19 cellular contexts compared by ENCODE assay signal in the genomic region with DNA sequence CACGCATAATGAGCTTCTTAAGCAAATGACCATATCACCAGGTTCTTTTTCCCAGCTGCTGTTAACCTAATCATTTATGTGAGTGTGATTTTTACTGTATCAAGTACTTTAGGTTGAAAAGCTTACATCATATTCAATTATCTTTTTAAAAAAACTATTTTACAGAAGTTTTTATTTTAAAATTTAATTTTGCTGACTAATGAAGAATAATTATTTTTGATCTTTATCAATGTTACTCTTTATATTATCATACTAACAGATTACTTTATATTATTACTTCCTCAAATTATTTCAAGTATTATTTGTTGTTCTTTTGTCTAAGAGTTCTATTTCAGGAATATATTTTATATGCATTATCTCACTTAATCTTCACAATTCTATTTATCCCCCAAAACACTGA.
DNase-seq lines count a peak whose midpoint lies in the region; ATAC-seq, FAIRE-seq and TF ChIP-seq lines count a peak whose summit lies in the region.
"Had no signal": no experiment of that assay in that cellular context is flagged by ENCODE, and none has a peak within 500 bp of the region (broad histone marks: within the 10 kb centered on the region; RNA-seq: fewer than 3 reads in every experiment).

No MANE protein-coding gene starts in this region.

- peak overlapping the region; percentile 3 for H3K4me3 Mint-ChIP-seq in mesothelial cell of epicardium
- H3K4me3 Mint-ChIP-seq: B cell; CD4-positive, alpha-beta T cell had no signal

- H3K4me3 ChIP-seq in HepG2 (replicated peaks in 1 of 3; ENCODE audit: insufficient read depth in 1 of 3, low read depth in 2 of 3, low read length in 3 of 3): no peak overlapping the region
- H3K4me3 ChIP-seq in right lobe of liver: no peak overlapping the region
- no peak overlapping the region for H3K4me3 ChIP-seq in smooth muscle cell
- H3K4me3 ChIP-seq: HAP-1 had no signal

- no peak for TF ChIP-seq RAD21 in HepG2 (CRISPR knock-in tag; IDR thresholded peaks at IDR 0.05)

- peaks cover 9% of the 10 kb centered on the region for H3K4me1 Mint-ChIP-seq in mesothelial cell of epicardium
- H3K4me1 Mint-ChIP-seq: B cell had no signal

- no peak for DNase-seq in HepG2 (ENCODE audit: low spot score)
- DNase-seq in right lobe of liver: no peak
- DNase-seq in mesothelial cell of epicardium (ENCODE audit: low spot score in 2 of 2, unreplicated experiment in 2 of 2): no peak
- no peak for DNase-seq in smooth muscle cell (lab: John Stamatoyannopoulos, UW; ENCODE audit: unreplicated experiment)
- DNase-seq in GM19239 (ENCODE audit: insufficient read length, low spot score): no peak
- DNase-seq in epidermal melanocyte (ENCODE audit: insufficient read length, low spot score): no peak
- DNase-seq in Right ventricle myocardium superior: no peak
- DNase-seq: 8988T; C1 segment of cervical spinal cord; Calu3; CD4-positive, alpha-beta T cell; DMS 273 treated with DMSO at 0.1 percent for 48 hours; DMS79 treated with DMSO at 0.1 percent for 48 hours; EL had no signal

- no peaks in the 10 kb centered on the region for H3K9me3 Mint-ChIP-seq in mesothelial cell of epicardium
- H3K9me3 Mint-ChIP-seq: CD4-positive, alpha-beta T cell had no signal

- BruUV-seq in HepG2 (replicated peaks; lab: Mats Ljungman, UMichigan): no TSS peak

- H3F3A ChIP-seq in smooth muscle cell (ENCODE audit: low read depth): no peaks in the 10 kb centered on the region

- POLR2A ChIA-PET in HepG2 (lab: Yijun Ruan, JAX): no interaction called here

- no peak for TF ChIP-seq POLR2A in HepG2 (IDR thresholded peaks at IDR 0.05; ENCODE audit: insufficient read depth in 1 of 2, low read depth in 2 of 2, low read length in 2 of 2)
- TF ChIP-seq POLR2A in right lobe of liver (IDR thresholded peaks at IDR 0.05): no peak

- no peak for TF ChIP-seq CTCF in HepG2 (CRISPR knock-in tag; IDR thresholded peaks at IDR 0.05)
- TF ChIP-seq CTCF in right lobe of liver (IDR thresholded peaks at IDR 0.05): no peak
- TF ChIP-seq CTCF in mesothelial cell of epicardium (IDR thresholded peaks at IDR 0.05; ENCODE audit: unreplicated experiment): no peak
- TF ChIP-seq CTCF in smooth muscle cell (IDR thresholded peaks at IDR 0.05; ENCODE audit: borderline replicate concordance, insufficient read depth, poor library complexity, severe bottlenecking): no peak

- H3K36me3 ChIP-seq in HepG2 (replicated peaks in 1 of 2; ENCODE audit: control insufficient read depth in 1 of 2, insufficient read depth in 2 of 2, low read length in 2 of 2) (no peaks in the 10 kb centered on the region), right lobe of liver (no peaks in the 10 kb centered on the region), smooth muscle cell (ENCODE audit: low read depth) (peaks cover 2% of the 10 kb centered on the region)
- H3K36me3 ChIP-seq: HAP-1 had no signal

- in situ Hi-C loops in HepG2 (cut with HindIII; ENCODE audit: extremely low pct_ligation_motif_present, low pct_unique_long_range_greater_than_20kb): no loop called here

- H3K27me3 Mint-ChIP-seq in mesothelial cell of epicardium (ENCODE audit: low read depth): no peaks in the 10 kb centered on the region
- H3K27me3 Mint-ChIP-seq: B cell; CD4-positive, alpha-beta T cell had no signal

- CTCF ChIA-PET in HepG2 (lab: Yijun Ruan, JAX; ENCODE audit: low intra/inter-chr PET ratio, low total read pairs): no interaction called here

- intact Hi-C loops in HepG2 (cut with micrococcal nuclease; ENCODE audit: unreplicated experiment) (no loop called here), right lobe of liver (cut with DNase I) (no loop called here), Right ventricle myocardium superior (cut with DNase I) (no loop called here)

- FAIRE-seq in HepG2 (lab: Jason Lieb, UNC) (no peak), endometrium (lab: Jason Lieb, UNC) (peak; percentile 46), GM19239 (lab: Jason Lieb, UNC) (no peak)
- FAIRE-seq: H1 had no signal

- H2AFZ ChIP-seq in HepG2 (ENCODE audit: low read length): no peak overlapping the region
- peak overlapping the region; percentile 15 for H2AFZ ChIP-seq in smooth muscle cell (ENCODE audit: low read depth)

- no peaks in the 10 kb centered on the region for H3K27me3 ChIP-seq in HepG2 (ENCODE audit: control insufficient read depth in 1 of 2, insufficient read depth in 2 of 2, low read length in 2 of 2)
- H3K27me3 ChIP-seq in right lobe of liver: no peaks in the 10 kb centered on the region
- no peaks in the 10 kb centered on the region for H3K27me3 ChIP-seq in smooth muscle cell (ENCODE audit: low read depth)

- H3K9ac ChIP-seq in HepG2 (ENCODE audit: insufficient read depth, low read depth, low read length) (no peak overlapping the region), smooth muscle cell (ENCODE audit: low read depth) (no peak overlapping the region)

- no peaks in the 10 kb centered on the region for H3K36me3 Mint-ChIP-seq in mesothelial cell of epicardium

- H3K27ac Mint-ChIP-seq in mesothelial cell of epicardium: peak overlapping the region; percentile 87
- H3K27ac Mint-ChIP-seq: B cell; CD4-positive, alpha-beta T cell had no signal

- no peaks in the 10 kb centered on the region for H3K4me1 ChIP-seq in HepG2 (ENCODE audit: insufficient read depth, low read length)
- H3K4me1 ChIP-seq in right lobe of liver: peaks cover 0 to 6% (median 0%) of the 10 kb centered on the region in 4 donors
- peaks cover 5% of the 10 kb centered on the region for H3K4me1 ChIP-seq in smooth muscle cell (ENCODE audit: low read depth)
- H3K4me1 ChIP-seq: HAP-1 had no signal

- H3K4me2 ChIP-seq in HepG2 (ENCODE audit: low read depth, low read length) (no peak overlapping the region), smooth muscle cell (peak overlapping the region; percentile 74)

- WGBS in HepG2 (ENCODE audit: low lambda C conversion rate): 62% methylated on average over 1 of the region's 1 CpG
- WGBS in right lobe of liver (ENCODE audit: insufficient coverage, low coverage, low lambda C conversion rate, missing lambda C conversion rate): 100% methylated on average over 1 of the region's 1 CpG
- WGBS in smooth muscle cell (ENCODE audit: low lambda C conversion rate): 100% methylated on average over 1 of the region's 1 CpG

- TF ChIP-seq EP300 in HepG2 (IDR thresholded peaks at IDR 0.05; ENCODE audit: low read depth in 2 of 2, low read length in 2 of 2): no peak
- no peak for TF ChIP-seq EP300 in HepG2 (CRISPR knock-in tag; IDR thresholded peaks at IDR 0.05; ENCODE audit: borderline replicate concordance)

- no peaks in the 10 kb centered on the region for H4K20me1 ChIP-seq in HepG2 (ENCODE audit: insufficient read depth, low read length)
- H4K20me1 ChIP-seq in smooth muscle cell (ENCODE audit: low read depth): no peaks in the 10 kb centered on the region

- no peak overlapping the region for H3K27ac ChIP-seq in HepG2 (ENCODE audit: extremely low read length, insufficient read depth, low read length)
- no peak overlapping the region for H3K27ac ChIP-seq in right lobe of liver
- H3K27ac ChIP-seq in smooth muscle cell (ENCODE audit: low read depth): peak overlapping the region; percentile 61
- H3K27ac ChIP-seq: HL-60 had no signal

- H3K79me2 ChIP-seq in HepG2 (ENCODE audit: insufficient read depth, low read length): no peaks in the 10 kb centered on the region
- no peaks in the 10 kb centered on the region for H3K79me2 ChIP-seq in smooth muscle cell (ENCODE audit: low read depth)

- H3K9me3 ChIP-seq in HepG2 (ENCODE audit: low read length): no peaks in the 10 kb centered on the region
- H3K9me3 ChIP-seq in right lobe of liver: no peaks in the 10 kb centered on the region
- H3K9me3 ChIP-seq in smooth muscle cell (replicated peaks; ENCODE audit: low read depth): no peaks in the 10 kb centered on the region
- H3K9me3 ChIP-seq: HAP-1 had no signal

- ATAC-seq in HepG2: no peak
- ATAC-seq in right lobe of liver: no peak
- ATAC-seq in Right ventricle myocardium superior (ENCODE audit: poor library complexity): no peak

TF ChIP-seq in HepG2, 621 proteins besides CTCF, POLR2A, EP300 and RAD21:
- TF ChIP-seq MAFK (conservative IDR thresholded peaks at IDR 0.05 in 1 of 2, IDR thresholded peaks at IDR 0.05 in 1 of 2; ENCODE audit: low read length in 2 of 2) (peak in 1 of 2 experiments; percentile 71; a peak in 2 of 4 replicates), MYNN (CRISPR knock-in tag; IDR thresholded peaks at IDR 0.05; ENCODE audit: low read depth) (no peak), MAFF (IDR thresholded peaks at IDR 0.05; ENCODE audit: low read depth, low read length) (peak; percentile 39; the same call in 1 of the 2 replicates), ERF (CRISPR knock-in tag; IDR thresholded peaks at IDR 0.05) (no peak), ZNF383 (CRISPR knock-in tag; IDR thresholded peaks at IDR 0.05; ENCODE audit: borderline replicate concordance) (no peak)
